16 cellular contexts compared by ENCODE assay signal in genomic region chr3:111210866-111211564, GRCh38.
DNase-seq lines count a peak whose midpoint lies in the region; ATAC-seq, FAIRE-seq and TF ChIP-seq lines count a peak whose summit lies in the region.
"Had no signal": no experiment of that assay in that cellular context is flagged by ENCODE, and none has a peak within 500 bp of the region (broad histone marks: within the 10 kb centered on the region; RNA-seq: fewer than 3 reads in every experiment).

No MANE protein-coding gene starts in this region.

- ATAC-seq in HG03571 (IDR thresholded peaks at IDR 0.05; ENCODE audit: unreplicated experiment) (no peak), GM18870 (IDR thresholded peaks at IDR 0.05; ENCODE audit: unreplicated experiment) (no peak), natural killer cell (no peak)

- TF ChIP-seq CTCF in bronchial epithelial cell (IDR thresholded peaks at IDR 0.05; ENCODE audit: insufficient read depth, low read length, severe bottlenecking) (no peak), natural killer cell (IDR thresholded peaks at IDR 0.05) (no peak)

- DNase-seq in NCI-H146 (lab: John Stamatoyannopoulos, UW) (peak; percentile 12), NCI-H146 treated with DMSO at 0.1 percent for 48 hours (lab: John Stamatoyannopoulos, UW; ENCODE audit: unreplicated experiment) (no peak), bronchial epithelial cell (ENCODE audit: low read depth) (no peak), iPS-NIHi7 (ENCODE audit: extremely low spot score) (peak; percentile 22), natural killer cell (no peak)
- no peak for DNase-seq in stimulated activated CD4-positive, alpha-beta T cell treated with anti-CD3 and anti-CD28 coated beads, Interleukin-4, amount 100 ng/mL, for 24 hours
- DNase-seq: DMS 273 treated with DMSO at 0.1 percent for 48 hours, H7, MV-4-11, NCI-H1436, NCI-H2227 treated with DMSO at 0.1 percent for 48 hours, Right ventricle myocardium superior had no signal

- H3K4me3 Mint-ChIP-seq in natural killer cell, result no peak overlapping the region
- H3K4me3 Mint-ChIP-seq: IgD-negative memory B cell had no signal

- no peaks in the 10 kb centered on the region for H3K4me1 Mint-ChIP-seq in natural killer cell
- H3K4me1 Mint-ChIP-seq: IgD-negative memory B cell had no signal

- no peak overlapping the region for H3K27ac Mint-ChIP-seq in natural killer cell
- H3K27ac Mint-ChIP-seq: IgD-negative memory B cell had no signal

- no peaks in the 10 kb centered on the region for H3K27me3 ChIP-seq in bronchial epithelial cell (ENCODE audit: control insufficient read depth, insufficient read depth, low read length)
- H3K27me3 ChIP-seq: BLaER1 had no signal

- H3K27me3 Mint-ChIP-seq in natural killer cell (ENCODE audit: low read depth in 2 of 2), result no peaks in the 10 kb centered on the region
- H3K27me3 Mint-ChIP-seq: IgD-negative memory B cell had no signal

- intact Hi-C loops in natural killer cell (cut with micrococcal nuclease), result no loop called here

- no peaks in the 10 kb centered on the region for H3K36me3 ChIP-seq in bronchial epithelial cell (ENCODE audit: control insufficient read depth, insufficient read depth, low read length)
- H3K36me3 ChIP-seq: BLaER1 had no signal

- FAIRE-seq in bronchial epithelial cell (lab: Jason Lieb, UNC), result peak; percentile 23

- no peaks in the 10 kb centered on the region for H3K36me3 Mint-ChIP-seq in natural killer cell
- H3K36me3 Mint-ChIP-seq: IgD-negative memory B cell had no signal

- H3K9me3 Mint-ChIP-seq in natural killer cell, result no peaks in the 10 kb centered on the region
- H3K9me3 Mint-ChIP-seq: IgD-negative memory B cell had no signal

- H3K4me3 ChIP-seq in bronchial epithelial cell (ENCODE audit: low read depth, low read length), result no peak overlapping the region
- H3K4me3 ChIP-seq: BLaER1 had no signal

Comparison
In these comparisons a context has a peak if more than half of its experiments do, and no peak if none do; other contexts are left out.
1. DNase-seq: peak in NCI-H146 (single experiment) and iPS-NIHi7 (single experiment); none in NCI-H146 treated with DMSO at 0.1 percent for 48 hours (single experiment), bronchial epithelial cell (single experiment), stimulated activated CD4-positive, alpha-beta T cell treated with anti-CD3 and anti-CD28 coated beads, Interleukin-4, amount 100 ng/mL, for 24 hours (single experiment) and natural killer cell (single experiment).